Comparison of ENCODE assay signal across 8 cellular contexts in the genomic region with DNA sequence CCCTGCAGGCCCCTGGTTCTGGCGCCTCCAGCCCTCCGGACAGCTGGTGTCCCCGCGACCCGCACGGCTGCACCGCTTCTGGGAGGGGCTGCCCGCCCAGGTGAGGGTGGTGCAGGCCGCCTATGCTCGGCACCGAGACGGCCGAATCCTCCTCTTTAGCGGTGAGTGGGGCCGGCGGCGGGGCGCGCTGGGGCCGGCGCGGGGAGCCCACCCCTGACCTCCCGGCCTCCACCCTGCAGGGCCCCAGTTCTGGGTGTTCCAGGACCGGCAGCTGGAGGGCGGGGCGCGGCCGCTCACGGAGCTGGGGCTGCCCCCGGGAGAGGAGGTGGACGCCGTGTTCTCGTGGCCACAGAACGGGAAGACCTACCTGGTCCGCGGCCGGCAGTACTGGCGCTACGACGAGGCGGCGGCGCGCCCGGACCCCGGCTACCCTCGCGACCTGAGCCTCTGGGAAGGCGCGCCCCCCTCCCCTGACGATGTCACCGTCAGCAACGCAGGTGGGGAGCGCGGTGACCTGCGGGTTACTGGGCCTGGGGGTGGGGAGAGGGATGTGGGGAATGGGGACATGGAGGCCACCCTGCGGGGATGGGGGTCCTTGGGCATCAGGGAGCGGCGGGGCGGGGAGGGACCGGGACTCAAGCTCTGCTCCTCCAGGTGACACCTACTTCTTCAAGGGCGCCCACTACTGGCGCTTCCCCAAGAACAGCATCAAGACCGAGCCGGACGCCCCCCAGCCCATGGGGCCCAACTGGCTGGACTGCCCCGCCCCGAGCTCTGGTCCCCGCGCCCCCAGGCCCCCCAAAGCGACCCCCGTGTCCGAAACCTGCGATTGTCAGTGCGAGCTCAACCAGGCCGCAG. TPM values are rescaled to one million over a fixed set of nuclear protein-coding genes. Genes with fewer than 3 reads are reported as not detected.
DNase-seq lines count a peak whose midpoint lies in the region; ATAC-seq and TF ChIP-seq lines count a peak whose summit lies in the region.

No MANE protein-coding gene starts in this region.

- DNase-seq in AG04450 (ENCODE audit: low read depth, low spot score) (no peak), fibroblast of pulmonary artery (ENCODE audit: low read depth) (peak; percentile 23), vagina (ENCODE audit: extremely low spot score in 2 of 2) (no peak), HuH-7 (ENCODE audit: low spot score) (no peak)
- peak; percentile 60 for DNase-seq in activated T-cell treated with anti-CD3 and anti-CD28 coated beads, Interleukin-2, amount 50 U/mL, for 1 hour

- H3K4me1 Mint-ChIP-seq in nephron, result peaks cover 19% of the 10 kb centered on the region

- CTCF ChIA-PET in AG04450 (lab: Charles Lee), result interaction anchor here (0.5 to 2.7 kb wide), 14 partner anchors 10 to 184 kb away, joined by 3 to 57 read pairs (median 6); no protein-coding TSS in a partner anchor

- H3K36me3 ChIP-seq in KOPT-K1 (ENCODE audit: insufficient read depth, low read length), result peaks cover 8% of the 10 kb centered on the region; the same call in 1 of the 2 replicates
- no peaks in the 10 kb centered on the region for H3K36me3 ChIP-seq in vagina

- peak overlapping the region; percentile 86 to 90 (median 87) for H3K4me3 Mint-ChIP-seq in nephron

- TF ChIP-seq CTCF in AG04450 (IDR thresholded peaks at IDR 0.05; ENCODE audit: low read depth, low read length) (no peak), fibroblast of pulmonary artery (IDR thresholded peaks at IDR 0.05; ENCODE audit: low read length, missing control alignments) (no peak), nephron (IDR thresholded peaks at IDR 0.05; ENCODE audit: unreplicated experiment in 3 of 3) (no peak), vagina (IDR thresholded peaks at IDR 0.05) (no peak)

- H3K27ac Mint-ChIP-seq in nephron, result no peak overlapping the region

- H3K27ac ChIP-seq in AG04450 (ENCODE audit: low read depth, low read length), result no peak overlapping the region
- H3K27ac ChIP-seq in KOPT-K1 (ENCODE audit: low read depth, low read length, poor library complexity, severe bottlenecking), result peak overlapping the region; percentile 80
- peak overlapping the region; percentile 76 for H3K27ac ChIP-seq in vagina

- H3K27me3 ChIP-seq in AG04450 (ENCODE audit: control insufficient read depth, insufficient read depth, low read length) (no peaks in the 10 kb centered on the region), vagina (no peaks in the 10 kb centered on the region)

- no peak for TF ChIP-seq POLR2A in vagina (IDR thresholded peaks at IDR 0.05)

- peak overlapping the region; percentile 79 for H3K4me3 ChIP-seq in AG04450 (ENCODE audit: low read depth, low read length)
- peak overlapping the region; percentile 77 for H3K4me3 ChIP-seq in fibroblast of pulmonary artery (replicated peaks; ENCODE audit: low read depth, low read length)
- H3K4me3 ChIP-seq in vagina, result peak overlapping the region; percentile 78 to 80

- intact Hi-C loops in vagina (cut with DNase I), result loop anchor here (5.0 kb wide), 2 partner anchors 54 to 104 kb away; a partner anchor contains a TSS

- H3K9me3 Mint-ChIP-seq in nephron, result no peaks in the 10 kb centered on the region

- peak; percentile 13 for ATAC-seq in GM18907 (IDR thresholded peaks at IDR 0.05; ENCODE audit: unreplicated experiment)

- POLR2A ChIA-PET in AG04450 (lab: Yijun Ruan, JAX), result interaction anchor here (0.5 to 1.1 kb wide), 5 partner anchors 35 to 129 kb away, joined by 3 to 4 read pairs (median 3); a partner anchor contains a TSS

- H3K36me3 Mint-ChIP-seq in nephron (ENCODE audit: low read depth), result peaks cover 4% of the 10 kb centered on the region

- H3K27me3 Mint-ChIP-seq in nephron (ENCODE audit: low read depth), result peaks cover 22% of the 10 kb centered on the region

- H3K4me1 ChIP-seq in vagina, result peaks cover 19% of the 10 kb centered on the region

- H3K9me3 ChIP-seq in AG04450 (ENCODE audit: control insufficient read depth, insufficient read depth, low read length) (no peaks in the 10 kb centered on the region), KOPT-K1 (ENCODE audit: insufficient read depth, low read length, poor library complexity, severe bottlenecking) (no peaks in the 10 kb centered on the region), vagina (no peaks in the 10 kb centered on the region)

RNA-seq across cellular contexts. Expression of a gene that starts 7.0 kb away (rescaled TPM):
- 30.3 and 37.9 TPM in 2 replicates for polyA plus RNA-seq in AG04450 (2011; rRNA removed)
- 10.2 and 16.0 TPM in 2 replicates for polyA minus RNA-seq in AG04450 (2011; rRNA and poly(A)+ RNA removed)
- total RNA-seq in vagina, result 13.0 TPM

RNA-seq across cellular contexts. Expression of a gene that starts 12.0 kb away (rescaled TPM):
- polyA plus RNA-seq in AG04450 (2011; rRNA removed), result not detected in 2 replicates
- 0.09 TPM in 1 of 2 replicates, not detected in the other for polyA minus RNA-seq in AG04450 (2011; rRNA and poly(A)+ RNA removed)
- total RNA-seq in vagina, result 0.25 TPM

RNA-seq across cellular contexts. Expression of a gene that starts 21.7 kb away (rescaled TPM):
- polyA plus RNA-seq in AG04450 (2011; rRNA removed), result not detected in 2 replicates
- polyA minus RNA-seq in AG04450 (2011; rRNA and poly(A)+ RNA removed), result not detected in 2 replicates
- 52.5 TPM for total RNA-seq in vagina

RNA-seq across cellular contexts. Expression of a gene that starts 34.6 kb away (rescaled TPM):
- polyA plus RNA-seq in AG04450 (2011; rRNA removed), result 14.5 and 16.7 TPM in 2 replicates
- 18.8 and 22.4 TPM in 2 replicates for polyA minus RNA-seq in AG04450 (2011; rRNA and poly(A)+ RNA removed)
- total RNA-seq in vagina, result 22.6 TPM

RNA-seq across cellular contexts. Expression of a gene that starts 34.7 kb away (rescaled TPM):
- 51.6 and 73.4 TPM in 2 replicates for polyA plus RNA-seq in AG04450 (2011; rRNA removed)
- polyA minus RNA-seq in AG04450 (2011; rRNA and poly(A)+ RNA removed), result 29.6 and 42.1 TPM in 2 replicates
- 39.0 TPM for total RNA-seq in vagina

Comparison
In these comparisons a context has a peak if more than half of its experiments do, and no peak if none do; other contexts are left out.
1. DNase-seq: peak in activated T-cell treated with anti-CD3 and anti-CD28 coated beads, Interleukin-2, amount 50 U/mL, for 1 hour (single experiment) and fibroblast of pulmonary artery (single experiment); none in AG04450 (single experiment), vagina (0 of 2) and HuH-7 (single experiment).
2. Peak in every context shown above with its lines, with median percentiles within 50 percentile points of each other: H3K4me3 ChIP-seq.